ENCODE assay signal across 7 cellular contexts in the genomic region with DNA sequence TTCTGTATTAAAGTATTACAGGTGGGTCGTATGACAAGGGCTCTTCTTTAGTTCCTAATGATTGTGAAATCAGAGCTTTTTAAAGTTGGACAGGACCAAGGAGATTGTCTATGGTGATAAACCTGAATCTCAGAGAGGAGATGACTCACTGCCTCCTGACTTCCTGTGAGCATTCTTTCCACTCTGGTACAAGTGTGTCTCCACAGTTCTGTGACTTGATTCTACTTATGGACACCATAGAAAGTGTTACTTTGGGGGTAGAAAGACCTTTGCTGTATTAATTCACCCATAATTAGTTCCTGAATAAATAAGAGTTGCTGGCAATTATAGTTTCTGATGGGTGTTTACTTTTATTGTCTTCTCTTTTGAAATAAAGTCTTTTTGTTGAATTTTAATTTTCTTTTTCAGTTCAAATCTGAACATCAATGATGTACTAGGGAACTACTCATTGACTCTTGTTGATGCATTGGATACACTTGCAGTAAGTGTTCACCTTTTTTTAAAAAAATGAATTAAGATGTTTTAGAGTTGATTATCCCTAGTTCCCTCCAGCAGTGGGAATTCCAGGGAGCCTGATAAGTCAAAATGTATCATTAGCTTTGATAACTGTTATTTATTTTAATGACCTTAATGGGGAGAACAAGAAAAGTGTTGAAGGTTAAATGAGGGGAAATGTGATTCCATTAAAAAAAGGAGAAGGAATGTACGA. TPM values are rescaled to one million over a fixed set of nuclear protein-coding genes. Genes with fewer than 3 reads are reported as not detected.
DNase-seq lines count a peak whose midpoint lies in the region; ATAC-seq and TF ChIP-seq lines count a peak whose summit lies in the region.

No MANE protein-coding gene starts in this region.

- ATAC-seq in GM18498 (IDR thresholded peaks at IDR 0.05; ENCODE audit: unreplicated experiment) (peak; percentile 43), GM21737 (IDR thresholded peaks at IDR 0.05; ENCODE audit: unreplicated experiment) (peak; percentile 34)
- peak; percentile 47 for ATAC-seq in activated T-helper 17 cell treated with anti-CD3 and anti-CD28 coated beads, Interleukin-2, amount 50 U/mL, for 72 hours (replicated peaks)

- H3K9me3 ChIP-seq in KOPT-K1 (ENCODE audit: insufficient read depth, low read length, poor library complexity, severe bottlenecking): no peaks in the 10 kb centered on the region
- H3K9me3 ChIP-seq in thymus (ENCODE audit: control insufficient read depth): no peaks in the 10 kb centered on the region

- peaks cover 97% of the 10 kb centered on the region for H3K36me3 Mint-ChIP-seq in activated T-helper 17 cell treated with anti-CD3 and anti-CD28 coated beads, Interleukin-2, amount 50 U/mL, for 72 hours (ENCODE audit: low read depth)

- no peaks in the 10 kb centered on the region for H3K9me3 Mint-ChIP-seq in activated T-helper 17 cell treated with anti-CD3 and anti-CD28 coated beads, Interleukin-2, amount 50 U/mL, for 72 hours

- H3K27me3 ChIP-seq in thymus (ENCODE audit: control insufficient read depth, insufficient read depth): no peaks in the 10 kb centered on the region

- H3K4me1 Mint-ChIP-seq in activated T-helper 17 cell treated with anti-CD3 and anti-CD28 coated beads, Interleukin-2, amount 50 U/mL, for 72 hours: peaks cover 70% of the 10 kb centered on the region

- H3K27ac ChIP-seq in KOPT-K1 (ENCODE audit: low read depth, low read length, poor library complexity, severe bottlenecking) (peak overlapping the region; percentile 85), thymus (ENCODE audit: low read depth) (peak overlapping the region; percentile 70)

- peak overlapping the region; percentile 92 for H3K27ac Mint-ChIP-seq in activated T-helper 17 cell treated with anti-CD3 and anti-CD28 coated beads, Interleukin-2, amount 50 U/mL, for 72 hours

- H3K4me1 ChIP-seq in thymus (ENCODE audit: control insufficient read depth, insufficient read depth, low read length): peaks cover 51% of the 10 kb centered on the region

- H3K4me3 Mint-ChIP-seq in activated T-helper 17 cell treated with anti-CD3 and anti-CD28 coated beads, Interleukin-2, amount 50 U/mL, for 72 hours: peak overlapping the region; percentile 80

- H3K4me3 ChIP-seq in thymus (ENCODE audit: low read length): peak overlapping the region; percentile 27

- no peak for TF ChIP-seq CTCF in GM20000 (IDR thresholded peaks at IDR 0.05; ENCODE audit: extremely low read depth, missing control alignments)

- no peaks in the 10 kb centered on the region for H3K27me3 Mint-ChIP-seq in activated T-helper 17 cell treated with anti-CD3 and anti-CD28 coated beads, Interleukin-2, amount 50 U/mL, for 72 hours

- peak; percentile 48 for DNase-seq in inferior parietal cortex (ENCODE audit: extremely low spot score)
- no peak for DNase-seq in GM20000 (ENCODE audit: low spot score)

- H3K36me3 ChIP-seq in KOPT-K1 (ENCODE audit: insufficient read depth, low read length): peaks cover 43% of the 10 kb centered on the region
- H3K36me3 ChIP-seq in thymus (ENCODE audit: control insufficient read depth, insufficient read depth): peaks cover 22% of the 10 kb centered on the region

- WGBS in thymus: 35% methylated on average over 2 of the region's 2 CpGs

RNA-seq across cellular contexts. Expression of a gene that starts 7.4 kb away (rescaled TPM):
- total RNA-seq in activated T-helper 17 cell treated with anti-CD3 and anti-CD28 coated beads, Interleukin-2, amount 50 U/mL, for 72 hours: 100 to 1,000 TPM; 145 to 194 TPM
- polyA plus RNA-seq in thymus: 31.7 TPM
